ENCODE assay signal across 11 cellular contexts in genomic region chr20:32034581-32035397, GRCh38. TPM values are rescaled to one million over a fixed set of nuclear protein-coding genes. Genes with fewer than 3 reads are reported as not detected.
DNase-seq lines count a peak whose midpoint lies in the region; ATAC-seq and TF ChIP-seq lines count a peak whose summit lies in the region.
"Had no signal": no experiment of that assay in that cellular context is flagged by ENCODE, and none has a peak within 500 bp of the region (broad histone marks: within the 10 kb centered on the region; RNA-seq: fewer than 3 reads in every experiment).

No MANE protein-coding gene starts in this region.

- ATAC-seq in GM19452 (IDR thresholded peaks at IDR 0.05; ENCODE audit: unreplicated experiment) = no peak

- H3K9me3 Mint-ChIP-seq in CD4-positive, alpha-beta memory T cell = no peaks in the 10 kb centered on the region
- no peaks in the 10 kb centered on the region for H3K9me3 Mint-ChIP-seq in activated T-cell treated with anti-CD3 and anti-CD28 coated beads, Interleukin-2, amount 50 U/mL, for 24 hours

- H3K27ac Mint-ChIP-seq in CD4-positive, alpha-beta memory T cell = no peak overlapping the region
- H3K27ac Mint-ChIP-seq in activated T-cell treated with anti-CD3 and anti-CD28 coated beads, Interleukin-2, amount 50 U/mL, for 24 hours = no peak overlapping the region

- no peaks in the 10 kb centered on the region for H3K36me3 Mint-ChIP-seq in CD4-positive, alpha-beta memory T cell
- no peaks in the 10 kb centered on the region for H3K36me3 Mint-ChIP-seq in activated T-cell treated with anti-CD3 and anti-CD28 coated beads, Interleukin-2, amount 50 U/mL, for 24 hours (ENCODE audit: low read depth)

- H3K27ac ChIP-seq in 22Rv1 = no peak overlapping the region
- H3K27ac ChIP-seq in CD4-positive, alpha-beta memory T cell (ENCODE audit: low read depth, low read length) = no peak overlapping the region

- intact Hi-C loops in CD4-positive, alpha-beta memory T cell (cut with micrococcal nuclease) = no loop called here

- H3K36me3 ChIP-seq in CD4-positive, alpha-beta memory T cell (ENCODE audit: insufficient read depth, low read length) = no peaks in the 10 kb centered on the region

- TF ChIP-seq CTCF in 22Rv1 (IDR thresholded peaks at IDR 0.05) (peak; percentile 26; the same call in 1 of the 2 replicates), GM12874 (IDR thresholded peaks at IDR 0.05; ENCODE audit: insufficient read depth, low read depth, low read length) (peak; percentile 44; the same call in 1 of the 2 replicates)

- POLR2A ChIA-PET in CD4-positive, alpha-beta memory T cell (lab: Charles Lee; ENCODE audit: partially characterized antibody) = no interaction called here

- H3K9me3 ChIP-seq in CD4-positive, alpha-beta memory T cell (ENCODE audit: control insufficient read depth in 1 of 2, low read length in 2 of 2) = no peaks in the 10 kb centered on the region

- peaks cover 18 to 35% of the 10 kb centered on the region in 2 donors for H3K27me3 Mint-ChIP-seq in CD4-positive, alpha-beta memory T cell
- H3K27me3 Mint-ChIP-seq in activated T-cell treated with anti-CD3 and anti-CD28 coated beads, Interleukin-2, amount 50 U/mL, for 24 hours = peaks cover 65% of the 10 kb centered on the region

- H3K4me3 Mint-ChIP-seq in CD4-positive, alpha-beta memory T cell = no peak overlapping the region
- H3K4me3 Mint-ChIP-seq in activated T-cell treated with anti-CD3 and anti-CD28 coated beads, Interleukin-2, amount 50 U/mL, for 24 hours = no peak overlapping the region

- peaks cover 9% of the 10 kb centered on the region for H3K27me3 ChIP-seq in CD4-positive, alpha-beta memory T cell (ENCODE audit: insufficient read depth, low read length)

- H3K4me1 Mint-ChIP-seq in CD4-positive, alpha-beta memory T cell = no peaks in the 10 kb centered on the region
- peaks cover 3% of the 10 kb centered on the region for H3K4me1 Mint-ChIP-seq in activated T-cell treated with anti-CD3 and anti-CD28 coated beads, Interleukin-2, amount 50 U/mL, for 24 hours (ENCODE audit: low read depth)

- DNase-seq in RPMI7951 (ENCODE audit: low read depth) (peak; percentile 27), glomerular visceral epithelial cell (ENCODE audit: extremely low spot score) (peak; percentile 25), HK-2 (ENCODE audit: unreplicated experiment) (no peak)
- DNase-seq in CD4-positive, alpha-beta memory T cell = no peak
- no peak for DNase-seq in activated T-cell treated with anti-CD3 and anti-CD28 coated beads, Interleukin-2, amount 50 U/mL, for 24 hours
- DNase-seq: DMS153, foreskin melanocyte had no signal

- H3K4me3 ChIP-seq in CD4-positive, alpha-beta memory T cell (ENCODE audit: low read length in 2 of 2) = no peak overlapping the region

- CTCF ChIA-PET in CD4-positive, alpha-beta memory T cell (lab: Charles Lee; ENCODE audit: partially characterized antibody) = interaction anchor here (0.9 to 2.3 kb wide), 4 partner anchors 9 to 211 kb away, joined by 3 to 8 read pairs (median 4); no protein-coding TSS in a partner anchor

- no peaks in the 10 kb centered on the region for H3K4me1 ChIP-seq in CD4-positive, alpha-beta memory T cell (ENCODE audit: insufficient read depth, low read length)

RNA-seq across cellular contexts. Expression of gene HCK, which starts 17.3 kb away (rescaled TPM):
- not detected in 2 replicates for total RNA-seq in RPMI7951 (2014; rRNA removed; shearing (Covaris generic))
- 1 to 10 TPM; 1.0 to 1.3 TPM for total RNA-seq in CD4-positive, alpha-beta memory T cell
- polyA plus RNA-seq in CD4-positive, alpha-beta memory T cell = under 1 TPM; 0.09 to 0.48 TPM
- total RNA-seq: pulmonary artery endothelial cell had no signal

RNA-seq across cellular contexts. Expression of gene CCM2L, which starts 24.6 kb away (rescaled TPM):
- total RNA-seq in RPMI7951 (2014; rRNA removed; shearing (Covaris generic)) = not detected in 2 replicates
- not detected for total RNA-seq in CD4-positive, alpha-beta memory T cell
- not detected for polyA plus RNA-seq in CD4-positive, alpha-beta memory T cell

Comparison
In these comparisons a context has a peak if more than half of its experiments do, and no peak if none do; other contexts are left out.
1. DNase-seq: peak in RPMI7951 (single experiment) and glomerular visceral epithelial cell (single experiment); none in CD4-positive, alpha-beta memory T cell (0 of 5), activated T-cell treated with anti-CD3 and anti-CD28 coated beads, Interleukin-2, amount 50 U/mL, for 24 hours (single experiment) and HK-2 (single experiment).